8 cellular contexts compared by ENCODE assay signal in the genomic region with DNA sequence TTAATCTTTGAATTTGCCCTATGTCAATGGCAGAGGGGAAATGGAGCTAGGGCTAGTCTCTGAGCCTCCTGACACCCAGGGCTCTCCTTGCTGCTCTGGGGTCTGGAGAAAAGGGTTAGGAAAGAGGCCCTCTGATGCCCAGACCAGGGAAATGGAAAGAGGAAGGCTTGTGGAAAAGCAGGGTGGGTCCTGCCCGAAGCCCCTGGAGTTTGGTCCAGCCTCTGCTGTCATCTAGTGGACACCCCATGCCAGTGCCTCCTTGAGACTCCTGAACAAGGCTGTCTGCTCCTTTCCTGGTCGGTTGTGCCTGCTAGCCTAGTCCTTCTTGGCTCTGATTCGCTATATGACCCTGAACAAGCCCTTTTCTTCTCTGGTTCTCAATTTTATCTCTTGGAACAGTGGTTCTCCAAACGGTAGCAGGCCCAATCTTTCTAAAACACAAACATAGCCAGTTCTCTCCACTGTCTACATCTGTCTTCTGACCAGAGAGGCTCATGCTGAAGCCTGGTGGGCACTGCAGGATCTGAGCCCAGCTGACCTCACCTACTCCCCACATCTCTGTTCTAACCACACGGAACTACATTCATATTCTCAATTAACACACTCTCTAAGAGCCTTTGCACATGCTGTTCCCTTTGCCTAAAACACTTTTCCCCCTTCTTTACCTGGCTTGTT. TPM values are rescaled to one million over a fixed set of nuclear protein-coding genes. Genes with fewer than 3 reads are reported as not detected.
DNase-seq lines count a peak whose midpoint lies in the region; ATAC-seq, FAIRE-seq and TF ChIP-seq lines count a peak whose summit lies in the region.

No MANE protein-coding gene starts in this region.

- H3K36me3 ChIP-seq in thoracic aorta = no peaks in the 10 kb centered on the region

- ATAC-seq in thoracic aorta (ENCODE audit: insufficient number of reproducible peaks, low FRiP score, low read depth) = peak; percentile 83

- no peak for TF ChIP-seq POLR2A in erythroblast (IDR thresholded peaks at IDR 0.05; ENCODE audit: low read length)

- peak; percentile 88 for DNase-seq in AG08396 (ENCODE audit: low spot score)
- DNase-seq in GM19239 (ENCODE audit: insufficient read length, low spot score) = no peak
- peak; percentile 36 for DNase-seq in NCI-H345 treated with DMSO at 0.1 percent for 48 hours (lab: John Stamatoyannopoulos, UW; ENCODE audit: unreplicated experiment)
- peak; percentile 52 for DNase-seq in activated CD4-positive, alpha-beta T cell treated with anti-CD3 and anti-CD28 coated beads for 48 hours
- peak; percentile 54 to 58 for DNase-seq in erythroblast (lab: John Stamatoyannopoulos, UW)
- peak; percentile 80 for DNase-seq in midbrain (lab: John Stamatoyannopoulos, UW)
- DNase-seq in thoracic aorta (ENCODE audit: low spot score) = no peak
- DNase-seq in NK-92 (lab: John Stamatoyannopoulos, UW; ENCODE audit: unreplicated experiment) = no peak

- H3K4me1 ChIP-seq in thoracic aorta (ENCODE audit: control insufficient read depth in 1 of 2, low read depth in 2 of 2) = peaks cover 4 to 20% of the 10 kb centered on the region in 2 donors

- peak; percentile 88 for TF ChIP-seq CTCF in thoracic aorta (IDR thresholded peaks at IDR 0.05)

- H3K27ac ChIP-seq in thoracic aorta = peak overlapping the region; percentile 65 to 74

- H3K4me3 ChIP-seq in thoracic aorta = no peak overlapping the region

- H3K27me3 ChIP-seq in thoracic aorta (replicated peaks; ENCODE audit: insufficient read depth) = no peaks in the 10 kb centered on the region

- peak; percentile 84 for FAIRE-seq in GM19239 (lab: Jason Lieb, UNC)

- no peaks in the 10 kb centered on the region for H3K9me3 ChIP-seq in thoracic aorta

RNA-seq across cellular contexts. Expression of a gene that starts 8.8 kb away (rescaled TPM):
- total RNA-seq in thoracic aorta = not detected

RNA-seq across cellular contexts. Expression of a gene that starts 10.9 kb away (rescaled TPM):
- 10 to 100 TPM; 31.3 to 40.2 TPM for total RNA-seq in thoracic aorta

RNA-seq across cellular contexts. Expression of a gene that starts 26.3 kb away (rescaled TPM):
- 1 to 10 TPM; 2.3 to 4.1 TPM for total RNA-seq in thoracic aorta

RNA-seq across cellular contexts. Expression of a gene that starts 41.7 kb away (rescaled TPM):
- 1,000 to 10,000 TPM in 1 of 2 donors, 100 to 1,000 TPM in 1; 453 to 1,695 TPM for total RNA-seq in thoracic aorta

Comparison
In these comparisons a context has a peak if more than half of its experiments do, and no peak if none do; other contexts are left out.
1. DNase-seq: peak in AG08396 (single experiment), NCI-H345 treated with DMSO at 0.1 percent for 48 hours (single experiment), activated CD4-positive, alpha-beta T cell treated with anti-CD3 and anti-CD28 coated beads for 48 hours (single experiment), erythroblast (2 of 2) and midbrain (single experiment); none in GM19239 (single experiment), thoracic aorta (single experiment) and NK-92 (single experiment).